20 cellular contexts compared by ENCODE assay signal in the genomic region with DNA sequence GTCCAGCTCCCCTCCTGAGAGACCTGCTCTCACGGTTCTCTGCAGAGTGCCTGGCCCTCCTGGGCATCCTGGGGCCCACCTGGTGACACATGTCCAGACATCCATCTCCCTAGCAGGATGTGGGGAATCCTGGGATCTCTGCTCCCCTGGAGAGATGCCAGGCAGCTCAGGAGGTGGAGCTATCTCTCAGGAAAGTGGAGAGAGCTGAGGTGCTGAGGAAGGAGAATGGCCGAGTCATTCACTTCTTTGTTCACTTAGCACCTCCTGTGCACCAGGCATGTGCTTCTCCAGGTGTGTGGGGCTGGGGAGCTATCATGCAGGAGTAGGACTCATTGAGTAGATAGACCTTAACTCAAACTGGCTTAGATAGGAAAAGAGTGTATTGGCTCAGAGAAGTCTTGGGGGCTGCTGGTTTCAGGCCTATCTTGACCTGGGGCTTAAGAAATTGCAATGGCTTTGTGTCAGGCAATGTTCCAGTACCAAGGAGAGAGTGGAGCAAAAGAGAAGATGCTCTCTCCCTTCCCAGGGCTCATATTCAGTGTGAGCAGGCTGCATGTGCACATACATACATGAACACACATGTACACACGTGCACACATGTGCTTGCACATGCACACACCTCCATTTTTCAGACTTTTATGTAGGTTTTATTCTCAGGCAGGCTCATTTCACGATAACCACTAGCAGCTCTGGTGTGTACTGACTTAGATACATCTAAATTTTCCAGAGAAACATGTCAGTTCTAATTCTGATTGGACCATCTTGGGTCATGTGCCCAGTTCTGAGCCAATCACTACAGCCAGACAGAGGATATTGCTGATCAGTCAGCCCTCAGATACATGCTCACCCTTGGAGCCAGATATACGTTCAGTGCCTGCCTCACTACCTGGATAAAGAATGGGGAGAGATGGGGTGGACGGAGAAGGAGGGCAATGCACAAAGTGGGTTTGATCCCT.
A peak's percentile ranks its signal among the peaks of the same experiment; 100 is the strongest.
DNase-seq lines count a peak whose midpoint lies in the region; ATAC-seq and TF ChIP-seq lines count a peak whose summit lies in the region.
"Had no signal": no experiment of that assay in that cellular context is flagged by ENCODE, and none has a peak within 500 bp of the region (broad histone marks: within the 10 kb centered on the region; RNA-seq: fewer than 3 reads in every experiment).

No MANE protein-coding gene starts in this region.

- H3K27ac ChIP-seq in right atrium auricular region (no peak overlapping the region), right cardiac atrium (ENCODE audit: low read length) (no peak overlapping the region), coronary artery (no peak overlapping the region), gastrocnemius medialis (no peak overlapping the region)
- H3K27ac ChIP-seq: heart right ventricle had no signal

- in situ Hi-C loops in gastrocnemius medialis (cut with MboI; ENCODE audit: low sequenced_read_pairs in 4 of 4): no loop called here

- TF ChIP-seq CTCF in right atrium auricular region (IDR thresholded peaks at IDR 0.05) (no peak), coronary artery (IDR thresholded peaks at IDR 0.05) (no peak), gastrocnemius medialis (IDR thresholded peaks at IDR 0.05 in 4 of 5, conservative IDR thresholded peaks at IDR 0.05 in 1 of 5) (no peak)

- no peaks in the 10 kb centered on the region for H3K36me3 ChIP-seq in right atrium auricular region
- H3K36me3 ChIP-seq in gastrocnemius medialis: no peaks in the 10 kb centered on the region
- H3K36me3 ChIP-seq: heart right ventricle had no signal

- H3K4me3 Mint-ChIP-seq in natural killer cell treated with Interleukin-12 subunit alpha and Interleukin-12 subunit beta and Interleukin-15 and Interleukin-18, amount 100 ng/mL, for 72 hours: no peak overlapping the region

- H3K4me3 ChIP-seq in right atrium auricular region: no peak overlapping the region
- H3K4me3 ChIP-seq in right cardiac atrium (ENCODE audit: low read length): no peak overlapping the region
- no peak overlapping the region for H3K4me3 ChIP-seq in coronary artery
- no peak overlapping the region for H3K4me3 ChIP-seq in gastrocnemius medialis
- H3K4me3 ChIP-seq: GM12878, heart right ventricle had no signal

- H3K4me1 ChIP-seq in right atrium auricular region (peaks cover 0 to 9% of the 10 kb centered on the region in 2 donors), right cardiac atrium (ENCODE audit: control insufficient read depth, insufficient read depth, low read length) (no peaks in the 10 kb centered on the region), gastrocnemius medialis (peaks cover 0 to 3% of the 10 kb centered on the region in 2 donors)

- intact Hi-C loops in right cardiac atrium (cut with DNase I): no loop called here
- intact Hi-C loops in gastrocnemius medialis (cut with DNase I; ENCODE audit: low total_unique reads): no loop called here

- H3K4me1 Mint-ChIP-seq in natural killer cell treated with Interleukin-12 subunit alpha and Interleukin-12 subunit beta and Interleukin-15 and Interleukin-18, amount 100 ng/mL, for 72 hours (ENCODE audit: low read depth in 2 of 2): peaks cover 0 to 2% of the 10 kb centered on the region in 2 donors

- H3K27me3 ChIP-seq in right atrium auricular region (no peaks in the 10 kb centered on the region), right cardiac atrium (ENCODE audit: control insufficient read depth, insufficient read depth) (no peaks in the 10 kb centered on the region), gastrocnemius medialis (no peaks in the 10 kb centered on the region)

- 66% methylated on average over 6 of the region's 6 CpGs for WGBS in right cardiac atrium

- ATAC-seq in right cardiac atrium (no peak), gastrocnemius medialis (no peak), GM18511 (IDR thresholded peaks at IDR 0.05; ENCODE audit: unreplicated experiment) (no peak)
- ATAC-seq in natural killer cell treated with Interleukin-12 subunit alpha and Interleukin-12 subunit beta and Interleukin-15 and Interleukin-18, amount 100 ng/mL, for 72 hours: no peak
- ATAC-seq: GM12878, heart right ventricle had no signal

- no peak for TF ChIP-seq POLR2A in gastrocnemius medialis (IDR thresholded peaks at IDR 0.05)

- no peaks in the 10 kb centered on the region for H3K36me3 Mint-ChIP-seq in natural killer cell treated with Interleukin-12 subunit alpha and Interleukin-12 subunit beta and Interleukin-15 and Interleukin-18, amount 100 ng/mL, for 72 hours

- H3K9me3 Mint-ChIP-seq in natural killer cell treated with Interleukin-12 subunit alpha and Interleukin-12 subunit beta and Interleukin-15 and Interleukin-18, amount 100 ng/mL, for 72 hours: no peaks in the 10 kb centered on the region

- H3K27ac Mint-ChIP-seq in natural killer cell treated with Interleukin-12 subunit alpha and Interleukin-12 subunit beta and Interleukin-15 and Interleukin-18, amount 100 ng/mL, for 72 hours: no peak overlapping the region

- DNase-seq in right atrium auricular region (ENCODE audit: low spot score): peak; percentile 28
- no peak for DNase-seq in right cardiac atrium
- DNase-seq in coronary artery (ENCODE audit: low spot score): peak; percentile 40
- peak; percentile 34 for DNase-seq in natural killer cell treated with Interleukin-12 subunit alpha and Interleukin-12 subunit beta and Interleukin-15 and Interleukin-18, amount 100 ng/mL, for 72 hours (ENCODE audit: low spot score)
- DNase-seq in gastrocnemius medialis: no peak
- DNase-seq in NCI-H1694 treated with DMSO at 0.1 percent for 48 hours (lab: John Stamatoyannopoulos, UW): no peak
- DNase-seq in NCI-H1105 treated with DMSO at 0.1 percent for 48 hours (lab: John Stamatoyannopoulos, UW): no peak
- DNase-seq: activated CD4-positive, CD25-positive, alpha-beta regulatory T cell treated with anti-CD3 and anti-CD28 coated beads, Interleukin-2, amount 50 U/mL, for 72 hours; activated effector memory CD4-positive, alpha-beta T cell treated with anti-CD3 and anti-CD28 coated beads, Interleukin-2, amount 50 U/mL, for 16 hours; C1 segment of cervical spinal cord; effector CD4-positive, alpha-beta T cell; GOT3; IMR-90; NCI-H187; small intestine; stimulated activated CD4-positive, alpha-beta T cell treated with anti-CD3 and anti-CD28 coated beads, Interleukin-2, amount 100 ng/mL, for 48 hours; T-helper 9 cell had no signal

- H3K9me3 ChIP-seq in right atrium auricular region (no peaks in the 10 kb centered on the region), right cardiac atrium (ENCODE audit: control insufficient read depth, low read length) (no peaks in the 10 kb centered on the region), gastrocnemius medialis (no peaks in the 10 kb centered on the region)
- H3K9me3 ChIP-seq: heart right ventricle had no signal

- peaks cover 0 to 9% of the 10 kb centered on the region in 2 donors for H3K27me3 Mint-ChIP-seq in natural killer cell treated with Interleukin-12 subunit alpha and Interleukin-12 subunit beta and Interleukin-15 and Interleukin-18, amount 100 ng/mL, for 72 hours

Comparison
In these comparisons a context has a peak if more than half of its experiments do, and no peak if none do; other contexts are left out.
1. DNase-seq: peak in right atrium auricular region (single experiment), coronary artery (single experiment) and natural killer cell treated with Interleukin-12 subunit alpha and Interleukin-12 subunit beta and Interleukin-15 and Interleukin-18, amount 100 ng/mL, for 72 hours (single experiment); none in right cardiac atrium (0 of 3), gastrocnemius medialis (0 of 2), NCI-H1694 treated with DMSO at 0.1 percent for 48 hours (single experiment) and NCI-H1105 treated with DMSO at 0.1 percent for 48 hours (single experiment).